ENCODE assay signal across 17 cellular contexts in genomic region chr5:75473463-75473862, GRCh38.
"Had no signal": no experiment of that assay in that cellular context is flagged by ENCODE, and none has a peak within 500 bp of the region (broad histone marks: within the 10 kb centered on the region; RNA-seq: fewer than 3 reads in every experiment).

No MANE protein-coding gene starts in this region.

- H3K36me3 ChIP-seq: breast epithelium, ovary, prostate gland, right atrium auricular region, upper lobe of left lung had no signal

- ATAC-seq: natural killer cell treated with Interleukin-12 subunit alpha and Interleukin-12 subunit beta and Interleukin-15 and Interleukin-18, amount 100 ng/mL, for 72 hours; T-helper 17 cell had no signal

- H3K27me3 ChIP-seq: breast epithelium, ovary, right atrium auricular region, upper lobe of left lung had no signal

- H3K9me3 ChIP-seq: ovary, prostate gland had no signal

- H3K4me1 ChIP-seq: breast epithelium, prostate gland had no signal

- DNase-seq: activated CD4-positive, alpha-beta memory T cell treated with anti-CD3 and anti-CD28 coated beads for 36 hours; activated CD4-positive, alpha-beta T cell treated with anti-CD3 and anti-CD28 coated beads for 48 hours; activated naive CD4-positive, alpha-beta T cell treated with Interleukin-2 at 50 U/mL for 16 hours; activated naive CD8-positive, alpha-beta T cell treated with anti-CD3 and anti-CD28 coated beads for 36 hours; activated T-cell treated with anti-CD3 and anti-CD28 coated beads, Interleukin-2, amount 50 U/mL, for 48 hours; endodermal cell; immature natural killer cell; ovary; stimulated activated CD4-positive, alpha-beta T cell treated with anti-CD3 and anti-CD28 coated beads, Interleukin-4, amount 100 ng/mL, for 24 hours; stimulated activated naive CD4-positive, alpha-beta T cell treated with Interleukin-2 at 50 U/mL for 16 hours; T-helper 17 cell; upper lobe of left lung had no signal

- H3K4me3 ChIP-seq: breast epithelium, coronary artery, ovary, prostate gland, right atrium auricular region, upper lobe of left lung had no signal
